In genomic region chrX:24306430-24306829, GRCh38 we compare ENCODE assay signal across 19 cellular contexts. TPM values are rescaled to one million over a fixed set of nuclear protein-coding genes. Genes with fewer than 3 reads are reported as not detected.
A peak's percentile ranks its signal among the peaks of the same experiment; 100 is the strongest.
DNase-seq lines count a peak whose midpoint lies in the region; ATAC-seq and TF ChIP-seq lines count a peak whose summit lies in the region.
"Had no signal": no experiment of that assay in that cellular context is flagged by ENCODE, and none has a peak within 500 bp of the region (broad histone marks: within the 10 kb centered on the region; RNA-seq: fewer than 3 reads in every experiment).

No MANE protein-coding gene starts in this region.

- no peaks in the 10 kb centered on the region for H3K36me3 ChIP-seq in brain microvascular endothelial cell (replicated peaks)
- H3K36me3 ChIP-seq: BLaER1 treated with 17β-estradiol and CSF1 and Interleukin-3, amounts not matched to agents 10 nM and 100 nM; thyroid gland had no signal

- H2AK5ac ChIP-seq in H9 (ENCODE audit: insufficient read length, low read length) = no peak overlapping the region

- ATAC-seq in HG03159 (IDR thresholded peaks at IDR 0.05; ENCODE audit: unreplicated experiment) = no peak
- ATAC-seq: SK-N-SH treated with all-trans-retinoic acid at 6 μM for 48 hours had no signal

- no peak overlapping the region for H3K4me3 Mint-ChIP-seq in H9
- H3K4me3 Mint-ChIP-seq in nephron progenitor cell = no peak overlapping the region

- no peak for TF ChIP-seq POLR2A in NB4 (IDR thresholded peaks at IDR 0.05; ENCODE audit: extremely low read depth, insufficient read length)

- H3K27ac ChIP-seq in H9 (ENCODE audit: insufficient read length, low read depth, low read length) (no peak overlapping the region), brain microvascular endothelial cell (no peak overlapping the region)
- H3K27ac ChIP-seq: BLaER1 treated with 17β-estradiol and CSF1 and Interleukin-3, amounts not matched to agents 10 nM and 100 nM; thyroid gland had no signal

- H3K27ac Mint-ChIP-seq in H9 = no peak overlapping the region
- H3K27ac Mint-ChIP-seq in nephron progenitor cell = peak overlapping the region; percentile 8

- H3K4me2 ChIP-seq in H9 (ENCODE audit: insufficient read depth, insufficient read length, low read length) = no peak overlapping the region
- H3K4me2 ChIP-seq: BLaER1 treated with 17β-estradiol and CSF1 and Interleukin-3, amounts not matched to agents 10 nM and 100 nM had no signal

- peaks cover 18 to 29% of the 10 kb centered on the region in 2 experiments for H3K4me1 Mint-ChIP-seq in H9
- H3K4me1 Mint-ChIP-seq in nephron progenitor cell = peaks cover 35% of the 10 kb centered on the region

- H2BK12ac ChIP-seq in H9 (ENCODE audit: insufficient read length, low read depth, low read length) = no peak overlapping the region

- no peaks in the 10 kb centered on the region for H3K79me1 ChIP-seq in H9 (ENCODE audit: insufficient read depth, low read depth, low read length, poor library complexity, severe bottlenecking)

- DNase-seq in H9 (peak; percentile 56), NB4 (ENCODE audit: low read depth) (peak; percentile 36), brain microvascular endothelial cell (no peak), nephron progenitor cell (no peak), epidermal melanocyte (ENCODE audit: insufficient read length, low spot score) (no peak), dermis blood vessel endothelial cell (no peak), LoVo (ENCODE audit: low spot score) (no peak)
- DNase-seq: activated CD4-positive, alpha-beta T cell treated with anti-CD3 and anti-CD28 coated beads for 48 hours; activated effector memory CD4-positive, alpha-beta T cell treated with Interleukin-2 at 50 U/mL for 16 hours; GF-D8; head of caudate nucleus; NCI-H187; stimulated activated CD4-positive, alpha-beta T cell treated with anti-CD3 and anti-CD28 coated beads, Interleukin-12 subunit alpha, Interleukin-12 subunit beta, amount 100 ng/mL, for 4 hours had no signal

- in situ Hi-C loops in brain microvascular endothelial cell (cut with HindIII; ENCODE audit: low pct_ligation_motif_present, low sequenced_read_pairs) = no loop called here

- H3K56ac ChIP-seq in H9 (ENCODE audit: insufficient read length, low read depth, low read length) = no peak overlapping the region

- no peak overlapping the region for H3K4ac ChIP-seq in H9 (ENCODE audit: low read depth, low read length)

- H3K4me3 ChIP-seq in NB4 (ENCODE audit: low read depth, low read length) (no peak overlapping the region), brain microvascular endothelial cell (ENCODE audit: low read depth, low read length) (no peak overlapping the region)
- H3K4me3 ChIP-seq: BLaER1 treated with 17β-estradiol and CSF1 and Interleukin-3, amounts not matched to agents 10 nM and 100 nM; thyroid gland had no signal

- no peaks in the 10 kb centered on the region for H3K79me2 ChIP-seq in H9 (ENCODE audit: insufficient read depth, low read length)

- no peak overlapping the region for H2BK5ac ChIP-seq in H9 (ENCODE audit: insufficient read length, low read length)

- H3K14ac ChIP-seq in H9 (ENCODE audit: insufficient read depth, low read length) = no peak overlapping the region

- H3K23me2 ChIP-seq in H9 (ENCODE audit: insufficient read length, low read depth, low read length, poor library complexity, severe bottlenecking) = no peaks in the 10 kb centered on the region

- no peak overlapping the region for H4K5ac ChIP-seq in H9 (ENCODE audit: insufficient read length, low read depth, low read length)

- H3K9me3 ChIP-seq in H9 (ENCODE audit: control insufficient read depth, low read depth, low read length) = no peaks in the 10 kb centered on the region
- H3K9me3 ChIP-seq: BLaER1 treated with 17β-estradiol and CSF1 and Interleukin-3, amounts not matched to agents 10 nM and 100 nM; thyroid gland had no signal

- no peak overlapping the region for H2AFZ ChIP-seq in H9 (ENCODE audit: low read length)

- no peak overlapping the region for H2BK15ac ChIP-seq in H9 (ENCODE audit: low read depth, low read length)

- no peak overlapping the region for H2BK20ac ChIP-seq in H9 (ENCODE audit: low read depth, low read length, poor library complexity, severe bottlenecking)

- H3K27me3 Mint-ChIP-seq in H9 (ENCODE audit: low read depth) (no peaks in the 10 kb centered on the region), nephron progenitor cell (ENCODE audit: low read depth, poor library complexity) (no peaks in the 10 kb centered on the region)

- no peak overlapping the region for H2BK120ac ChIP-seq in H9 (ENCODE audit: low read depth, low read length, poor library complexity, severe bottlenecking)

- no peak overlapping the region for H3K9ac ChIP-seq in H9 (ENCODE audit: extremely low read depth, insufficient read length, low read length)
- H3K9ac ChIP-seq: BLaER1 treated with 17β-estradiol and CSF1 and Interleukin-3, amounts not matched to agents 10 nM and 100 nM had no signal

- WGBS in H9 (ENCODE audit: extremely low coverage, insufficient read length, low lambda C conversion rate) = no CpG with 5 or more reads among the region's 6 CpGs

- H3K18ac ChIP-seq in H9 (ENCODE audit: insufficient read length, low read depth, low read length) = no peak overlapping the region

- no peak overlapping the region for H4K91ac ChIP-seq in H9 (ENCODE audit: insufficient read length, low read depth, low read length)

- TF ChIP-seq CTCF in H9 (conservative IDR thresholded peaks at IDR 0.05) (peak; percentile 54), NB4 (IDR thresholded peaks at IDR 0.05; ENCODE audit: low read depth, low read length) (no peak), brain microvascular endothelial cell (IDR thresholded peaks at IDR 0.05; ENCODE audit: low read depth, low read length, missing control alignments) (peak; percentile 17), nephron progenitor cell (IDR thresholded peaks at IDR 0.05) (no peak)

- no peak overlapping the region for H3T11ph ChIP-seq in H9 (ENCODE audit: low read length)

- H3K36me3 Mint-ChIP-seq in H9 (ENCODE audit: insufficient read depth in 1 of 3, low read depth in 3 of 3) (no peaks in the 10 kb centered on the region), nephron progenitor cell (ENCODE audit: low read depth) (no peaks in the 10 kb centered on the region)

- H3K4me1 ChIP-seq in H9 (ENCODE audit: insufficient read depth, low read length) = peaks cover 7% of the 10 kb centered on the region; the same call in 1 of the 2 replicates
- H3K4me1 ChIP-seq: thyroid gland had no signal

- H4K8ac ChIP-seq in H9 (replicated peaks; ENCODE audit: insufficient read length, low read depth, low read length) = no peak overlapping the region

- H3K27me3 ChIP-seq in H9 (ENCODE audit: insufficient read depth, low read length) (no peaks in the 10 kb centered on the region), brain microvascular endothelial cell (replicated peaks) (no peaks in the 10 kb centered on the region)
- H3K27me3 ChIP-seq: thyroid gland had no signal

- H3K9me3 Mint-ChIP-seq in H9 (no peaks in the 10 kb centered on the region), nephron progenitor cell (no peaks in the 10 kb centered on the region)

- no peak overlapping the region for H3K23ac ChIP-seq in H9 (ENCODE audit: insufficient read length, low read depth, low read length)

- no peaks in the 10 kb centered on the region for H4K20me1 ChIP-seq in H9 (ENCODE audit: control insufficient read depth, insufficient read depth, insufficient read length)

RNA-seq across cellular contexts. Expression of gene SUPT20HL2, which starts 7.4 kb away (rescaled TPM):
- total RNA-seq in H9 (2021) (not detected in 2 replicates), dermis blood vessel endothelial cell (not detected in 2 replicates)
- total RNA-seq: MCF 10A, mesenteric fat pad, thyroid gland had no signal

RNA-seq across cellular contexts. Expression of gene SUPT20HL1, which starts 54.0 kb away (rescaled TPM):
- not detected in 2 replicates for total RNA-seq in H9 (2021)
- not detected in 2 replicates for total RNA-seq in dermis blood vessel endothelial cell
- total RNA-seq: MCF 10A, mesenteric fat pad, thyroid gland had no signal

Comparison
In these comparisons a context has a peak if more than half of its experiments do, and no peak if none do; other contexts are left out.
1. DNase-seq: peak in H9 (single experiment) and NB4 (single experiment); none in brain microvascular endothelial cell (single experiment), nephron progenitor cell (single experiment), epidermal melanocyte (single experiment), dermis blood vessel endothelial cell (single experiment) and LoVo (single experiment).
2. CTCF ChIP-seq: peak in H9 (single experiment) and brain microvascular endothelial cell (single experiment); none in NB4 (single experiment) and nephron progenitor cell (single experiment).